In the genomic region with DNA sequence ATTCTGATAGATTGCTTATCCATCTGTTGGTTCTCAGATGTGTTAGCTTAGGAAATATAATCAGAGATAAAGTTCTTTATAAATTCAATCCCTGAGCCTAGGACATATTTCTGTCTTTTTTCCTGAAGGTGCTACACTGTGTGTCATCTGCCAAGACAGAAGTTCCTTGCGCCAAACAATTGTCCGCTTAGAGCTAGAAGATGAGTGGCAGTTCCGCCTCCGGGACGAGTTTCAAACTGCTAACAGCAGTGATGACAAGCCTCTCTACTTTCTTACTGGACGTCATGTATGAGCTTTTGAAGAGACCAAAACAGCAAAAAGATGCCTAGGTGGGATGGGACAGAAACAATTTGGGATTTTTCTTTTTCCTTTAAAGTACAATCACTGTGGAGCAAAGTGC, we compare ENCODE assay signal across 28 cellular contexts.
"Had no signal": no experiment of that assay in that cellular context is flagged by ENCODE, and none has a peak within 500 bp of the region (broad histone marks: within the 10 kb centered on the region; RNA-seq: fewer than 3 reads in every experiment).

No MANE protein-coding gene starts in this region.

- ATAC-seq: activated naive CD8-positive, alpha-beta T cell treated with anti-CD3 and anti-CD28 coated beads, Interleukin-2, amount 50 U/mL, for 24 hours; activated T-cell treated with anti-CD3 and anti-CD28 coated beads, Interleukin-2, amount 50 U/mL, for 72 hours; esophagus mucosa had no signal

- H3K27ac Mint-ChIP-seq: activated CD4-positive, alpha-beta memory T cell treated with anti-CD3 and anti-CD28 coated beads, Interleukin-2, amount 10 ng/mL, durations not matched to agents 7 days and 5 days; activated CD4-positive, alpha-beta T cell treated with anti-CD3 and anti-CD28 coated beads, Interleukin-2, amount 10 ng/mL, durations not matched to agents 7 days and 5 days; activated naive CD8-positive, alpha-beta T cell treated with anti-CD3 and anti-CD28 coated beads for 36 hours; activated naive CD8-positive, alpha-beta T cell treated with anti-CD3 and anti-CD28 coated beads, Interleukin-2, amount 50 U/mL, for 24 hours; activated T-cell treated with anti-CD3 and anti-CD28 coated beads, Interleukin-2, amount 50 U/mL, for 24 hours; dendritic cell treated with granulocyte-macrophage colony-stimulating factor and Interleukin-4, amounts not matched to agents 40 ng/mL and 50 ng/mL, for 4 days; endodermal cell had no signal

- H3K4me3 Mint-ChIP-seq: activated CD4-positive, alpha-beta memory T cell treated with anti-CD3 and anti-CD28 coated beads, Interleukin-2, amount 10 ng/mL, durations not matched to agents 7 days and 5 days; activated CD4-positive, alpha-beta T cell treated with anti-CD3 and anti-CD28 coated beads, Interleukin-2, amount 10 ng/mL, durations not matched to agents 7 days and 5 days; activated naive CD4-positive, alpha-beta T cell treated with anti-CD3 and anti-CD28 coated beads, Interleukin-2, amount 50 U/mL, for 24 hours; activated naive CD8-positive, alpha-beta T cell treated with anti-CD3 and anti-CD28 coated beads for 36 hours; activated naive CD8-positive, alpha-beta T cell treated with anti-CD3 and anti-CD28 coated beads, Interleukin-2, amount 50 U/mL, for 24 hours; activated T-cell treated with anti-CD3 and anti-CD28 coated beads, Interleukin-2, amount 50 U/mL, for 24 hours; activated T-cell treated with anti-CD3 and anti-CD28 coated beads, Interleukin-2, amount 50 U/mL, for 72 hours; brain; central memory CD8-positive, alpha-beta T cell; dendritic cell treated with granulocyte-macrophage colony-stimulating factor and Interleukin-4, amounts not matched to agents 40 ng/mL and 50 ng/mL, for 4 days; endodermal cell had no signal

- FAIRE-seq: frontal cortex had no signal

- H3K4me1 Mint-ChIP-seq: activated CD4-positive, alpha-beta memory T cell treated with anti-CD3 and anti-CD28 coated beads, Interleukin-2, amount 10 ng/mL, durations not matched to agents 7 days and 5 days; activated CD4-positive, alpha-beta T cell treated with anti-CD3 and anti-CD28 coated beads, Interleukin-2, amount 10 ng/mL, durations not matched to agents 7 days and 5 days; activated naive CD4-positive, alpha-beta T cell treated with anti-CD3 and anti-CD28 coated beads, Interleukin-2, amount 50 U/mL, for 24 hours; activated naive CD8-positive, alpha-beta T cell treated with anti-CD3 and anti-CD28 coated beads, Interleukin-2, amount 50 U/mL, for 24 hours; brain had no signal

- DNase-seq: activated CD4-positive, alpha-beta memory T cell treated with anti-CD3 and anti-CD28 coated beads, Interleukin-2, amount 10 ng/mL, durations not matched to agents 7 days and 5 days; activated CD4-positive, alpha-beta T cell treated with anti-CD3 and anti-CD28 coated beads for 1 hour; activated CD4-positive, alpha-beta T cell treated with anti-CD3 and anti-CD28 coated beads for 4 hours; activated CD4-positive, alpha-beta T cell treated with anti-CD3 and anti-CD28 coated beads, Interleukin-2, amount 10 ng/mL, durations not matched to agents 7 days and 5 days; activated CD4-positive, alpha-beta T cell treated with anti-CD3 and anti-CD28 coated beads, Interleukin-2, amount 50 U/mL, for 4 hours; activated CD8-positive, alpha-beta memory T cell treated with anti-CD3 and anti-CD28 coated beads, Interleukin-2, amount 50 U/mL, for 48 hours; activated effector memory CD4-positive, alpha-beta T cell treated with Interleukin-2 at 50 U/mL for 16 hours; activated gamma-delta T cell treated with Interleukin-2 at 50 U/mL for 16 hours; activated naive CD4-positive, alpha-beta T cell treated with Interleukin-2 at 50 U/mL for 16 hours; activated naive CD8-positive, alpha-beta T cell treated with anti-CD3 and anti-CD28 coated beads for 36 hours; activated naive CD8-positive, alpha-beta T cell treated with anti-CD3 and anti-CD28 coated beads, Interleukin-2, amount 50 U/mL, for 24 hours; activated T-cell treated with anti-CD3 and anti-CD28 coated beads for 4 hours; activated T-cell treated with anti-CD3 and anti-CD28 coated beads, Interleukin-2, amount 50 U/mL, for 24 hours; activated T-cell treated with anti-CD3 and anti-CD28 coated beads, Interleukin-2, amount 50 U/mL, for 72 hours; adrenal gland; amygdala; aorta; dorsolateral prefrontal cortex; effector memory CD4-positive, alpha-beta T cell; endodermal cell; foreskin fibroblast; T-helper 2 cell had no signal

- H3K27me3 Mint-ChIP-seq: activated CD4-positive, alpha-beta memory T cell treated with anti-CD3 and anti-CD28 coated beads, Interleukin-2, amount 10 ng/mL, durations not matched to agents 7 days and 5 days; activated CD4-positive, alpha-beta T cell treated with anti-CD3 and anti-CD28 coated beads, Interleukin-2, amount 10 ng/mL, durations not matched to agents 7 days and 5 days; activated naive CD4-positive, alpha-beta T cell treated with anti-CD3 and anti-CD28 coated beads, Interleukin-2, amount 50 U/mL, for 24 hours; activated naive CD8-positive, alpha-beta T cell treated with anti-CD3 and anti-CD28 coated beads for 36 hours; activated naive CD8-positive, alpha-beta T cell treated with anti-CD3 and anti-CD28 coated beads, Interleukin-2, amount 50 U/mL, for 24 hours; activated T-cell treated with anti-CD3 and anti-CD28 coated beads, Interleukin-2, amount 50 U/mL, for 24 hours; central memory CD8-positive, alpha-beta T cell; dendritic cell treated with granulocyte-macrophage colony-stimulating factor and Interleukin-4, amounts not matched to agents 40 ng/mL and 50 ng/mL, for 4 days had no signal

- H3K9me3 Mint-ChIP-seq: activated CD4-positive, alpha-beta memory T cell treated with anti-CD3 and anti-CD28 coated beads, Interleukin-2, amount 10 ng/mL, durations not matched to agents 7 days and 5 days; activated CD4-positive, alpha-beta T cell treated with anti-CD3 and anti-CD28 coated beads, Interleukin-2, amount 10 ng/mL, durations not matched to agents 7 days and 5 days; activated naive CD4-positive, alpha-beta T cell treated with anti-CD3 and anti-CD28 coated beads, Interleukin-2, amount 50 U/mL, for 24 hours; activated naive CD8-positive, alpha-beta T cell treated with anti-CD3 and anti-CD28 coated beads for 36 hours; activated naive CD8-positive, alpha-beta T cell treated with anti-CD3 and anti-CD28 coated beads, Interleukin-2, amount 50 U/mL, for 24 hours; activated T-cell treated with anti-CD3 and anti-CD28 coated beads, Interleukin-2, amount 50 U/mL, for 24 hours; activated T-cell treated with anti-CD3 and anti-CD28 coated beads, Interleukin-2, amount 50 U/mL, for 72 hours; brain; central memory CD8-positive, alpha-beta T cell; dendritic cell treated with granulocyte-macrophage colony-stimulating factor and Interleukin-4, amounts not matched to agents 40 ng/mL and 50 ng/mL, for 4 days; endodermal cell had no signal
